In the genomic region with DNA sequence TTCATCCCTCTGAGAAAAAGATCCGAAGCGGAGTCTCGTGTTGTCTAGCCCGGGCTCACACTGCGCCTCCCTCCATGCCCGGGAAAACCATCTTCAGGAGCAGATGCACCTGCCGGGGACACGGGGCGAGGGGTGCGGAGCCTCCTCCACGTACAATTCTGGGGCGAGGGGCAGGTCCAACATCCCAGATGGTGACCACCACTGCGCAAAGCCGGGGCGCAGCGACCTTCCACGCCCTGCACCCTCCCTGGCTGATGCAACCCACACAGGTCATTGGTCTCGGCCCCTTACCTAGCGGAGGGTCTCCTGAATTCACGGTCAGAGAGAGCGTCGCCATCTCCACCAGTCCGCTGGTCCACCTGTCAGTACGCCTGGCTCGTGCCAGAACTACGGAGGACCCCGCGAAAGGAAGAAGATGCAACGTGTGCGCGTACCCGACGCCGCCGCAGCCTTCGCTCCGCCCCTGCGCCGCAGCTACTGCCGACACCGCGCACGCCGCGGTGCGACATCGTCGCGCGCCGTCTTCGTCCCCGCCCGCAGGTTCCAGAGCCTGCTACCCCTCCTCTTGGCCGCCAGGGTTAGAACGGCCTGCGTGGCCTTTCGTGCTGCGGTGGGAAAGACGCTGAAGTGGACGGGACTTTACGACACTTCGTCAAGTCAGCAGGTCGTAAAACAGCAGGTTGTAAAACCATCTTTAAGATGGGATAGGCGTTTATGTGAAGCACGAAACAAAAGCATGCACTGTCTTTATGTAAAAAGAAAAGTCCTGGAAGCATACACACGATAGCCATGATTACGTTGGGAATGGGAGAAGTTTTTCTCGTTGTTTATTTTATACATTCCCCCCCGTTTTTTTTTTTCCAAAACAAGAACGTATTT, we compare ENCODE assay signal across 8 cellular contexts. TPM values are rescaled to one million over a fixed set of nuclear protein-coding genes. Genes with fewer than 3 reads are reported as not detected.
DNase-seq lines count a peak whose midpoint lies in the region; ATAC-seq and TF ChIP-seq lines count a peak whose summit lies in the region.

Gene EPRS1, minus strand, starts transcription at position 454 of the 879 bp plus-strand sequence. Its CDS starts 117 bp downstream, at position 337.

- H3K27ac ChIP-seq in ovary (peak within 1 kb of the TSS; percentile 56 to 76), tibial artery (peak within 1 kb of the TSS; percentile 92 to 96)

- peaks cover 20% of the 10 kb centered on the region for H3K36me3 Mint-ChIP-seq in activated naive CD8-positive, alpha-beta T cell treated with anti-CD3 and anti-CD28 coated beads for 36 hours

- no peaks in the 10 kb centered on the region for H3K27me3 Mint-ChIP-seq in activated naive CD8-positive, alpha-beta T cell treated with anti-CD3 and anti-CD28 coated beads for 36 hours

- no peak for TF ChIP-seq EP300 in ovary (IDR thresholded peaks at IDR 0.05)

- peaks cover 1% of the 10 kb centered on the region for H3K4me1 ChIP-seq in ovary (ENCODE audit: insufficient read depth)
- H3K4me1 ChIP-seq in tibial artery, result peaks cover 0 to 28% (median 14%) of the 10 kb centered on the region in 4 donors

- H3K4me3 Mint-ChIP-seq in activated naive CD8-positive, alpha-beta T cell treated with anti-CD3 and anti-CD28 coated beads for 36 hours, result peak within 1 kb of the TSS; percentile 95

- peak; percentile 98 for ATAC-seq in HG02588 (IDR thresholded peaks at IDR 0.05; ENCODE audit: unreplicated experiment)

- POLR2A ChIA-PET in GM10248 (lab: Yijun Ruan, JAX), result interaction anchor here (0.7 kb wide), 1 partner anchor 49 kb away, joined by 10 read pairs; no protein-coding TSS in a partner anchor

- DNase-seq in GM10248 (ENCODE audit: extremely low spot score), result peak; percentile 93
- DNase-seq in NCI-H1092 (lab: John Stamatoyannopoulos, UW), result peak; percentile 98
- peak; percentile 99 for DNase-seq in SKM-1 treated with dmso at 0.1 percent for 144 hours (lab: John Stamatoyannopoulos, UW; ENCODE audit: unreplicated experiment)
- peak; percentile 95 for DNase-seq in activated naive CD8-positive, alpha-beta T cell treated with anti-CD3 and anti-CD28 coated beads for 36 hours
- DNase-seq in head of caudate nucleus, result peak; percentile 83 to 97 (median 94)
- peak; percentile 85 to 92 (median 89) for DNase-seq in ovary
- DNase-seq in tibial artery, result peak; percentile 90 to 96

- H3K4me3 ChIP-seq in ovary (peak within 1 kb of the TSS; percentile 81), tibial artery (peak within 1 kb of the TSS; percentile 86 to 97)

- peak within 1 kb of the TSS; percentile 99 for H3K27ac Mint-ChIP-seq in activated naive CD8-positive, alpha-beta T cell treated with anti-CD3 and anti-CD28 coated beads for 36 hours

- H3K9me3 ChIP-seq in ovary (no peaks in the 10 kb centered on the region), tibial artery (no peaks in the 10 kb centered on the region)

- H3K4me1 Mint-ChIP-seq in activated naive CD8-positive, alpha-beta T cell treated with anti-CD3 and anti-CD28 coated beads for 36 hours, result peaks cover 29% of the 10 kb centered on the region

- no peaks in the 10 kb centered on the region for H3K36me3 ChIP-seq in ovary
- H3K36me3 ChIP-seq in tibial artery, result peaks cover 0 to 5% (median 0%) of the 10 kb centered on the region in 3 donors

- intact Hi-C loops in head of caudate nucleus (cut with DNase I) (loop anchor here (10.0 kb wide), 1 partner anchor 49 kb away; the partner anchor contains the start of gene IARS2), ovary (cut with DNase I) (loop anchor here in 1 of 4 donors (10.0 kb wide), 1 partner anchor 211 kb away; no protein-coding TSS in a partner anchor), tibial artery (cut with DNase I; ENCODE audit: low total_unique reads) (loop anchor here (5.0 kb wide), 1 partner anchor 46 kb away; the partner anchor contains the start of gene IARS2)

- peak; percentile 21 for TF ChIP-seq POLR2A in ovary (IDR thresholded peaks at IDR 0.05)

- no peaks in the 10 kb centered on the region for H3K9me3 Mint-ChIP-seq in activated naive CD8-positive, alpha-beta T cell treated with anti-CD3 and anti-CD28 coated beads for 36 hours

- no peaks in the 10 kb centered on the region for H3K27me3 ChIP-seq in ovary
- no peaks in the 10 kb centered on the region for H3K27me3 ChIP-seq in tibial artery

- TF ChIP-seq CTCF in GM10248 (IDR thresholded peaks at IDR 0.05; ENCODE audit: control extremely low read depth, extremely low read depth, low read depth, missing control alignments) (peak; percentile 41), ovary (IDR thresholded peaks at IDR 0.05) (peak; percentile 72 to 82 (median 80)), tibial artery (IDR thresholded peaks at IDR 0.05) (peak; percentile 85 to 91)

- CTCF ChIA-PET in GM10248 (lab: Yijun Ruan, JAX), result interaction anchor here (0.7 to 1.2 kb wide), 3 partner anchors 21 to 34 kb away, joined by 4 to 6 read pairs (median 5); no protein-coding TSS in a partner anchor

- 0 to 1% (median 1%) methylated on average over 60 to 71 of the region's 71 CpGs for WGBS in ovary, 3 donors

RNA-seq across cellular contexts. Expression of gene EPRS1, which starts in this region (rescaled TPM):
- total RNA-seq in activated naive CD8-positive, alpha-beta T cell treated with anti-CD3 and anti-CD28 coated beads for 36 hours, result 100 to 1,000 TPM; 222 to 237 TPM
- 100 to 1,000 TPM in 1 of 7 donors, 10 to 100 TPM in 6; 34.9 to 135 (median 75.3) TPM for total RNA-seq in ovary
- polyA plus RNA-seq in ovary, result 10 to 100 TPM; 27.8 to 60.5 TPM

Comparison
In these comparisons a context has a peak if more than half of its experiments do, and no peak if none do; other contexts are left out.
1. Peak in every context shown above with its lines: DNase-seq, ATAC-seq, H3K4me3 ChIP-seq and H3K27ac ChIP-seq.